9 cellular contexts compared by ENCODE assay signal in the genomic region with DNA sequence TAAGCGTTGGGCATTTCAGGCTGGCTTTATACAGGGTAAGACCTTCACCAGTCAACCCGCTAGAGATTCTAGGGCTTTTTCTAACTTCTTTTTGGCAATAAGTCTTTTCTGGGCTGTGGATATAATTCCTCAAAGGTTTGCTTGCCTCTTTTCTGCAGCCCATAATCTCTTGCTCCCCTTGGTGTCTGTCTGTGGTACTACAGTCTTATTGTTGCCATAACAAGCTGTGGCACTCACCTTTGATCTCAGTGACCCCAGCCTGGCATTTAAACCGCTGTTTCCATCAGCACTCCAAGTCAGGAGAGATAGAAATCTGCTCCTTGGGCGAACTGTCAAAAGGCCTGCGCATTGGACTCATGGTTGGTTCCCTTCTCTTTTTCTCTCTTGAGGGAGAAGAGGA. TPM values are rescaled to one million over a fixed set of nuclear protein-coding genes. Genes with fewer than 3 reads are reported as not detected.
A peak's percentile ranks its signal among the peaks of the same experiment; 100 is the strongest.
DNase-seq lines count a peak whose midpoint lies in the region; ATAC-seq and FAIRE-seq lines count a peak whose summit lies in the region.
"Had no signal": no experiment of that assay in that cellular context is flagged by ENCODE, and none has a peak within 500 bp of the region (broad histone marks: within the 10 kb centered on the region; RNA-seq: fewer than 3 reads in every experiment).

No MANE protein-coding gene starts in this region.

- H3K4me1 ChIP-seq in CD8-positive, alpha-beta memory T cell (ENCODE audit: insufficient read depth, low read length), result no peaks in the 10 kb centered on the region

- FAIRE-seq in frontal cortex (lab: Jason Lieb, UNC), result no peak

- no peak overlapping the region for H3K4me3 ChIP-seq in CD8-positive, alpha-beta memory T cell (ENCODE audit: low read length)

- H3K4me3 Mint-ChIP-seq in CD8-positive, alpha-beta memory T cell, result no peak overlapping the region
- H3K4me3 Mint-ChIP-seq: stimulated activated naive CD8-positive, alpha-beta T cell treated with anti-CD3 and anti-CD28 coated beads, Interleukin-15, Interleukin-2, amounts not matched to agents 100 ng/mL and 50 ng/mL, for 24 hours had no signal

- H3K9me3 Mint-ChIP-seq in CD8-positive, alpha-beta memory T cell, result peaks cover 6 to 9% (median 9%) of the 10 kb centered on the region in 5 donors

- no peak overlapping the region for H3K27ac ChIP-seq in CD8-positive, alpha-beta memory T cell (ENCODE audit: low read depth, low read length)

- peak; percentile 74 for ATAC-seq in GM21529 (IDR thresholded peaks at IDR 0.05; ENCODE audit: unreplicated experiment)

- H3K4me1 Mint-ChIP-seq in CD8-positive, alpha-beta memory T cell, result no peaks in the 10 kb centered on the region

- POLR2A ChIA-PET in CD8-positive, alpha-beta memory T cell (lab: Charles Lee), result no interaction called here

- peaks cover 4% of the 10 kb centered on the region for H3K27me3 ChIP-seq in CD8-positive, alpha-beta memory T cell (ENCODE audit: insufficient read depth, low read length, poor library complexity, severe bottlenecking)

- CTCF ChIA-PET in CD8-positive, alpha-beta memory T cell (lab: Charles Lee), result no interaction called here

- H3K36me3 ChIP-seq in CD8-positive, alpha-beta memory T cell (ENCODE audit: insufficient read depth, low read length), result no peaks in the 10 kb centered on the region

- peaks cover 0 to 15% (median 0%) of the 10 kb centered on the region in 3 donors for H3K36me3 Mint-ChIP-seq in CD8-positive, alpha-beta memory T cell

- peaks cover 17 to 57% of the 10 kb centered on the region in 2 donors for H3K27me3 Mint-ChIP-seq in CD8-positive, alpha-beta memory T cell

- H3K9me3 ChIP-seq in CD8-positive, alpha-beta memory T cell (ENCODE audit: low read length), result no peaks in the 10 kb centered on the region

- DNase-seq in COLO829 (ENCODE audit: low spot score) (peak; percentile 58), RPMI8226 (peak; percentile 21), hepatic stellate cell (ENCODE audit: low spot score) (peak; percentile 41), cerebellar nuclear complex (lab: John Stamatoyannopoulos, UW) (no peak), frontal cortex (ENCODE audit: low spot score in 2 of 2) (no peak), foreskin melanocyte (no peak)
- no peak for DNase-seq in CD8-positive, alpha-beta memory T cell

- no peak overlapping the region for H3K27ac Mint-ChIP-seq in CD8-positive, alpha-beta memory T cell
- H3K27ac Mint-ChIP-seq: stimulated activated naive CD8-positive, alpha-beta T cell treated with anti-CD3 and anti-CD28 coated beads, Interleukin-15, Interleukin-2, amounts not matched to agents 100 ng/mL and 50 ng/mL, for 24 hours had no signal

RNA-seq across cellular contexts. Expression of gene MPHOSPH8, which starts 14.5 kb away (rescaled TPM):
- total RNA-seq in CD8-positive, alpha-beta memory T cell, result 10 to 100 TPM; 40.8 to 41.0 TPM
- 22.4 TPM for polyA plus RNA-seq in CD8-positive, alpha-beta memory T cell
- 33.4 TPM for total RNA-seq in frontal cortex

RNA-seq across cellular contexts. Expression of gene TPTE2, which starts 57.6 kb away (rescaled TPM):
- not detected for total RNA-seq in CD8-positive, alpha-beta memory T cell
- not detected for polyA plus RNA-seq in CD8-positive, alpha-beta memory T cell
- 0.41 TPM for total RNA-seq in frontal cortex

Comparison
In these comparisons a context has a peak if more than half of its experiments do, and no peak if none do; other contexts are left out.
1. DNase-seq: peak in COLO829 (single experiment), RPMI8226 (single experiment) and hepatic stellate cell (single experiment); none in cerebellar nuclear complex (0 of 2), CD8-positive, alpha-beta memory T cell (0 of 5), frontal cortex (0 of 2) and foreskin melanocyte (single experiment).